In genomic region chr4:1072830-1073446, GRCh38 we compare ENCODE assay signal across 1 cellular context.
TF ChIP-seq lines count a peak whose summit lies in the region.

No MANE protein-coding gene starts in this region.

TF ChIP-seq in SK-N-SH treated with all-trans-retinoic acid at 6 μM for 48 hours, 23 proteins besides CTCF, POLR2A, EP300 and RAD21 (continued from another document):
- no peak for TF ChIP-seq POU6F1 (CRISPR knock-in tag; IDR thresholded peaks at IDR 0.05; ENCODE audit: borderline replicate concordance, low read depth)
- no peak for TF ChIP-seq ZFP3 (CRISPR knock-in tag; IDR thresholded peaks at IDR 0.05)
- no peak for TF ChIP-seq BACH2 (CRISPR knock-in tag; IDR thresholded peaks at IDR 0.05; ENCODE audit: borderline replicate concordance)
- no peak for TF ChIP-seq ZC3H10 (CRISPR knock-in tag; IDR thresholded peaks at IDR 0.05)
- TF ChIP-seq OSR1 (CRISPR knock-in tag; IDR thresholded peaks at IDR 0.05): no peak
